In genomic region chr5:91200692-91201091, GRCh38 we compare ENCODE assay signal across 11 cellular contexts.
"Had no signal": no experiment of that assay in that cellular context is flagged by ENCODE, and none has a peak within 500 bp of the region (broad histone marks: within the 10 kb centered on the region; RNA-seq: fewer than 3 reads in every experiment).

No MANE protein-coding gene starts in this region.

- H3K9me3 ChIP-seq: HAP-1 had no signal

- H3K4me3 ChIP-seq: GM23248, GM23338, HAP-1 had no signal

- H3K4me3 Mint-ChIP-seq: GM23338, H9, HFFc6 had no signal

- H3K27ac ChIP-seq: GM23248 had no signal

- H3K4me1 Mint-ChIP-seq: GM23338, H9 had no signal

- FAIRE-seq: H1, H54 had no signal

- H3K9ac ChIP-seq: GM23248 had no signal

- H3K4me1 ChIP-seq: HAP-1 had no signal

- H3K27ac Mint-ChIP-seq: GM23338, H9, HFFc6 had no signal

- ATAC-seq: GM23338, HCT116 had no signal

- DNase-seq: GM23248, GOT3, H7, H9, HCEC 1CT, HFFc6 had no signal

- H3K4me2 ChIP-seq: GM23338 had no signal

- H3K9me3 Mint-ChIP-seq: GM23338, H9, HFFc6 had no signal

- H2AFZ ChIP-seq: GM23248, GM23338 had no signal

- H3K36me3 ChIP-seq: HAP-1 had no signal
